In the genomic region with DNA sequence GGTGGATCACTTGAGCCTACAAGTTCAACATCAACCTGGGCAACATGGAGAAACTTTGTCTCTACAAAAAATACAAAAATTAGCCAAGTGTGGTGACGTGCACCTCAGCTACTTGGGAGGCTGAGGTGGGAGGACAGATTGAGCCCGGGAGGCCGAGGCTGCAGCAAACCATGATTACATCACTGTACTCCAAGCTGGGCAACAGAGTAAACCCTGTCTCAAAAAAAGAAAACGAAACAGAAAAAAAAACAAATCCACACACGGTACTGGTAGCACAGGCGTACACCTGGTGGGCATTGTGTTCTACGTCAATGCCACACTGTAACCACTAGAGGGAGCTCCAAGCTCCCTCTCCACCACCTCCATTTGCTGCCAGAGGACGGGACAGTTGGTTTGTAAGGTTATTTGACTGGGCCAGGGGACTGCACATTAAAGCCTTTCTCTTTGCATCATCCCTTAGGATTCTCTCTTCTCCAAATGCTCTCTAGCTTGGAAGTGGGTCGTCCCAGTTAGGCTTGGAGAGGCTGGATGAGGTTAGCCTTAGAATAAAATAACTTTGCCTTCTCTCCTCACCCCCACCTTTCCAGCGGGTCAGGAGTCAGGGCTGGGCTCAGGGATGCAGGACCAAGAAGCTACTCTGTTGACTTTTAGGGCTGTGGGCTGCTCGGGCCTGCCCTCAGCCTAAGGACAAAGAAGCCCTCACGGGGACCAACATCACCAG, we compare ENCODE assay signal across 9 cellular contexts.
DNase-seq lines count a peak whose midpoint lies in the region; ATAC-seq, FAIRE-seq and TF ChIP-seq lines count a peak whose summit lies in the region.
"Had no signal": no experiment of that assay in that cellular context is flagged by ENCODE, and none has a peak within 500 bp of the region (broad histone marks: within the 10 kb centered on the region; RNA-seq: fewer than 3 reads in every experiment).

No MANE protein-coding gene starts in this region.

- no peaks in the 10 kb centered on the region for H3K9me1 ChIP-seq in endothelial cell of umbilical vein (replicated peaks; ENCODE audit: control insufficient read depth, extremely low read depth, insufficient read depth, low read length)

- H3K79me2 ChIP-seq in endothelial cell of umbilical vein (ENCODE audit: control insufficient read depth, insufficient read depth, low read length) = no peaks in the 10 kb centered on the region

- H3K27me3 Mint-ChIP-seq in CD4-positive, CD25-positive, alpha-beta regulatory T cell = peaks cover 5% of the 10 kb centered on the region
- no peaks in the 10 kb centered on the region for H3K27me3 Mint-ChIP-seq in activated CD8-positive, alpha-beta T cell treated with anti-CD3 and anti-CD28 coated beads for 36 hours
- peaks cover 0 to 3% (median 0%) of the 10 kb centered on the region in 5 donors for H3K27me3 Mint-ChIP-seq in naive thymus-derived CD4-positive, alpha-beta T cell
- H3K27me3 Mint-ChIP-seq: activated naive CD8-positive, alpha-beta T cell had no signal

- CTCF ChIA-PET in activated CD8-positive, alpha-beta T cell treated with anti-CD3 and anti-CD28 coated beads for 36 hours (lab: Charles Lee) = interaction anchor here (0.7 to 6.1 kb wide), 29 partner anchors 9 to 243 kb away, joined by 3 to 76 read pairs (median 5); no protein-coding TSS in a partner anchor
- CTCF ChIA-PET in endothelial cell of umbilical vein (lab: Charles Lee) = interaction anchor here (0.8 to 12.7 kb wide), 34 partner anchors 9 to 440 kb away, joined by 3 to 314 read pairs (median 4); a partner anchor contains a TSS
- CTCF ChIA-PET in naive thymus-derived CD4-positive, alpha-beta T cell (lab: Charles Lee) = interaction anchor here (0.7 to 3.7 kb wide), 15 partner anchors 9 to 434 kb away, joined by 3 to 31 read pairs (median 4); a partner anchor contains a TSS

- no peaks in the 10 kb centered on the region for H3K9me3 Mint-ChIP-seq in CD4-positive, CD25-positive, alpha-beta regulatory T cell
- no peaks in the 10 kb centered on the region for H3K9me3 Mint-ChIP-seq in activated CD8-positive, alpha-beta T cell treated with anti-CD3 and anti-CD28 coated beads for 36 hours
- H3K9me3 Mint-ChIP-seq in naive thymus-derived CD4-positive, alpha-beta T cell = no peaks in the 10 kb centered on the region

- H3K4me1 Mint-ChIP-seq in CD4-positive, CD25-positive, alpha-beta regulatory T cell = peaks cover 0 to 2% (median 0%) of the 10 kb centered on the region in 4 donors
- no peaks in the 10 kb centered on the region for H3K4me1 Mint-ChIP-seq in activated CD8-positive, alpha-beta T cell treated with anti-CD3 and anti-CD28 coated beads for 36 hours (ENCODE audit: low read depth)
- peaks cover 0 to 2% (median 0%) of the 10 kb centered on the region in 7 donors for H3K4me1 Mint-ChIP-seq in naive thymus-derived CD4-positive, alpha-beta T cell

- H4K20me1 ChIP-seq in endothelial cell of umbilical vein (replicated peaks; ENCODE audit: control insufficient read depth, extremely low read depth, insufficient read depth, low read length) = no peaks in the 10 kb centered on the region

- no peak overlapping the region for H3K27ac Mint-ChIP-seq in CD4-positive, CD25-positive, alpha-beta regulatory T cell
- H3K27ac Mint-ChIP-seq in activated CD8-positive, alpha-beta T cell treated with anti-CD3 and anti-CD28 coated beads for 36 hours = no peak overlapping the region
- H3K27ac Mint-ChIP-seq in naive thymus-derived CD4-positive, alpha-beta T cell = no peak overlapping the region
- H3K27ac Mint-ChIP-seq: activated naive CD8-positive, alpha-beta T cell had no signal

- no peaks in the 10 kb centered on the region for H3K9me3 ChIP-seq in CD4-positive, CD25-positive, alpha-beta regulatory T cell (ENCODE audit: control insufficient read depth in 2 of 2, low read length in 2 of 2)
- no peaks in the 10 kb centered on the region for H3K9me3 ChIP-seq in endothelial cell of umbilical vein (replicated peaks; ENCODE audit: control insufficient read depth, insufficient read depth, low read length)
- no peaks in the 10 kb centered on the region for H3K9me3 ChIP-seq in naive thymus-derived CD4-positive, alpha-beta T cell (ENCODE audit: control insufficient read depth in 2 of 3, low read length in 3 of 3)
- H3K9me3 ChIP-seq in upper lobe of right lung = no peaks in the 10 kb centered on the region

- POLR2A ChIA-PET in activated CD8-positive, alpha-beta T cell treated with anti-CD3 and anti-CD28 coated beads for 36 hours (lab: Charles Lee) = no interaction called here
- POLR2A ChIA-PET in endothelial cell of umbilical vein (lab: Charles Lee) = no interaction called here
- POLR2A ChIA-PET in naive thymus-derived CD4-positive, alpha-beta T cell (lab: Charles Lee) = no interaction called here

- no peak overlapping the region for H3K27ac ChIP-seq in CD4-positive, CD25-positive, alpha-beta regulatory T cell (ENCODE audit: insufficient read depth, low read length, poor library complexity, severe bottlenecking)
- H3K27ac ChIP-seq in endothelial cell of umbilical vein (ENCODE audit: insufficient read depth, low read depth, low read length) = no peak overlapping the region
- no peak overlapping the region for H3K27ac ChIP-seq in naive thymus-derived CD4-positive, alpha-beta T cell (ENCODE audit: low read depth, low read length)
- no peak overlapping the region for H3K27ac ChIP-seq in upper lobe of right lung

- no peak for TF ChIP-seq POLR2A in endothelial cell of umbilical vein (IDR thresholded peaks at IDR 0.05; ENCODE audit: low read depth, low read length)

- peak; percentile 3 to 69 (median 35) for DNase-seq in CD4-positive, CD25-positive, alpha-beta regulatory T cell
- DNase-seq in NCI-H345 (lab: John Stamatoyannopoulos, UW) (peak; percentile 26), endothelial cell of umbilical vein (ENCODE audit: low read depth, low spot score) (peak; percentile 61), upper lobe of right lung (no peak)
- peak; percentile 44 for DNase-seq in activated CD8-positive, alpha-beta T cell treated with anti-CD3 and anti-CD28 coated beads for 36 hours
- DNase-seq in naive thymus-derived CD4-positive, alpha-beta T cell = peak in 8 of 9 donors; percentile 14 to 52 (median 34)

- no peak overlapping the region for H2AFZ ChIP-seq in endothelial cell of umbilical vein (ENCODE audit: low read depth, low read length)

- H3K4me3 ChIP-seq in CD4-positive, CD25-positive, alpha-beta regulatory T cell (ENCODE audit: low read depth, low read length) = no peak overlapping the region
- H3K4me3 ChIP-seq in endothelial cell of umbilical vein (replicated peaks in 1 of 3; ENCODE audit: insufficient read depth in 1 of 3, low read depth in 1 of 3, low read length in 3 of 3) (no peak overlapping the region), upper lobe of right lung (no peak overlapping the region)
- no peak overlapping the region for H3K4me3 ChIP-seq in naive thymus-derived CD4-positive, alpha-beta T cell (ENCODE audit: low read length)

- no peaks in the 10 kb centered on the region for H3K36me3 ChIP-seq in CD4-positive, CD25-positive, alpha-beta regulatory T cell (ENCODE audit: control insufficient read depth, insufficient read depth, low read length)
- no peaks in the 10 kb centered on the region for H3K36me3 ChIP-seq in endothelial cell of umbilical vein (ENCODE audit: control insufficient read depth in 2 of 2, extremely low read depth in 1 of 2, insufficient read depth in 2 of 2, low read length in 2 of 2)
- no peaks in the 10 kb centered on the region for H3K36me3 ChIP-seq in naive thymus-derived CD4-positive, alpha-beta T cell (ENCODE audit: control insufficient read depth in 2 of 3, insufficient read depth in 3 of 3, low read length in 3 of 3)
- H3K36me3 ChIP-seq in upper lobe of right lung = no peaks in the 10 kb centered on the region

- no peak overlapping the region for H3K9ac ChIP-seq in endothelial cell of umbilical vein (replicated peaks; ENCODE audit: extremely low read depth, insufficient read depth, low read length)

- no peak overlapping the region for H3K4me3 Mint-ChIP-seq in CD4-positive, CD25-positive, alpha-beta regulatory T cell
- H3K4me3 Mint-ChIP-seq in activated CD8-positive, alpha-beta T cell treated with anti-CD3 and anti-CD28 coated beads for 36 hours = no peak overlapping the region
- no peak overlapping the region for H3K4me3 Mint-ChIP-seq in naive thymus-derived CD4-positive, alpha-beta T cell
- H3K4me3 Mint-ChIP-seq: activated naive CD8-positive, alpha-beta T cell had no signal

- BruUV-seq in endothelial cell of umbilical vein (replicated peaks; lab: Mats Ljungman, UMichigan) = no TSS peak

- no peaks in the 10 kb centered on the region for H3K36me3 Mint-ChIP-seq in CD4-positive, CD25-positive, alpha-beta regulatory T cell
- no peaks in the 10 kb centered on the region for H3K36me3 Mint-ChIP-seq in activated CD8-positive, alpha-beta T cell treated with anti-CD3 and anti-CD28 coated beads for 36 hours (ENCODE audit: low read depth)
- H3K36me3 Mint-ChIP-seq in naive thymus-derived CD4-positive, alpha-beta T cell = no peaks in the 10 kb centered on the region
- H3K36me3 Mint-ChIP-seq: activated naive CD8-positive, alpha-beta T cell had no signal

- dilution Hi-C loops in endothelial cell of umbilical vein (cut with MboI; ENCODE audit: extremely low pct_ligation_motif_present, low sequenced_read_pairs) = no loop called here

- peak; percentile 95 for FAIRE-seq in endothelial cell of umbilical vein (lab: Jason Lieb, UNC)

- H3K4me2 ChIP-seq in endothelial cell of umbilical vein (ENCODE audit: insufficient read depth, low read length) = no peak overlapping the region

- H3K27me3 ChIP-seq in CD4-positive, CD25-positive, alpha-beta regulatory T cell (ENCODE audit: control insufficient read depth, insufficient read depth, low read length) = peaks cover 2% of the 10 kb centered on the region
- H3K27me3 ChIP-seq in endothelial cell of umbilical vein (ENCODE audit: control insufficient read depth in 2 of 2, insufficient read depth in 2 of 2, low read length in 2 of 2) (peaks cover 0 to 2% of the 10 kb centered on the region in 2 experiments), upper lobe of right lung (no peaks in the 10 kb centered on the region)
- H3K27me3 ChIP-seq in naive thymus-derived CD4-positive, alpha-beta T cell (ENCODE audit: control insufficient read depth in 2 of 2, insufficient read depth in 2 of 2, low read length in 2 of 2) = no peaks in the 10 kb centered on the region

- TF ChIP-seq CTCF in activated CD8-positive, alpha-beta T cell treated with anti-CD3 and anti-CD28 coated beads for 36 hours (IDR thresholded peaks at IDR 0.05) = peak; percentile 93
- TF ChIP-seq CTCF in endothelial cell of umbilical vein (IDR thresholded peaks at IDR 0.05; ENCODE audit: extremely low read depth in 1 of 2, insufficient read depth in 1 of 2, low read depth in 1 of 2, low read length in 2 of 2) (peak; percentile 89 to 95), upper lobe of right lung (IDR thresholded peaks at IDR 0.05) (peak; percentile 98)

- H3K4me1 ChIP-seq in CD4-positive, CD25-positive, alpha-beta regulatory T cell (ENCODE audit: control insufficient read depth, insufficient read depth, low read length, poor library complexity, severe bottlenecking) = no peaks in the 10 kb centered on the region
- H3K4me1 ChIP-seq in endothelial cell of umbilical vein (ENCODE audit: control insufficient read depth, extremely low read depth, insufficient read depth, low read length) (peaks cover 5% of the 10 kb centered on the region), upper lobe of right lung (peaks cover 14% of the 10 kb centered on the region)
- no peaks in the 10 kb centered on the region for H3K4me1 ChIP-seq in naive thymus-derived CD4-positive, alpha-beta T cell (ENCODE audit: control insufficient read depth in 2 of 2, insufficient read depth in 2 of 2, low read length in 2 of 2)

- intact Hi-C loops in activated CD8-positive, alpha-beta T cell treated with anti-CD3 and anti-CD28 coated beads for 36 hours (cut with micrococcal nuclease) = loop anchor here (1.0 kb wide), 1 partner anchor 171 kb away; no protein-coding TSS in a partner anchor
- intact Hi-C loops in endothelial cell of umbilical vein (cut with micrococcal nuclease) = loop anchor here (1.0 kb wide), 5 partner anchors 15 to 297 kb away; a partner anchor contains a TSS
- intact Hi-C loops in naive thymus-derived CD4-positive, alpha-beta T cell (cut with micrococcal nuclease) = loop anchor here (1.0 to 5.0 kb wide), 4 partner anchors 16 to 437 kb away; no protein-coding TSS in a partner anchor
- intact Hi-C loops in upper lobe of right lung (cut with DNase I) = loop anchor here (5.0 kb wide), 1 partner anchor 167 kb away; no protein-coding TSS in a partner anchor

- ATAC-seq in CD4-positive, CD25-positive, alpha-beta regulatory T cell (ENCODE audit: low read depth in 2 of 2) = peak; percentile 76
- peak; percentile 82 for ATAC-seq in GM18867 (IDR thresholded peaks at IDR 0.05; ENCODE audit: unreplicated experiment)
- ATAC-seq in HG03039 (IDR thresholded peaks at IDR 0.05; ENCODE audit: unreplicated experiment) = peak; percentile 66
- peak; percentile 99 for ATAC-seq in activated CD8-positive, alpha-beta T cell treated with anti-CD3 and anti-CD28 coated beads for 36 hours
- peak; percentile 89 for ATAC-seq in naive thymus-derived CD4-positive, alpha-beta T cell
- peak; percentile 93 for ATAC-seq in upper lobe of right lung
